27 cellular contexts compared by ENCODE assay signal in genomic region chr7:30485667-30486066, GRCh38.
"Had no signal": no experiment of that assay in that cellular context is flagged by ENCODE, and none has a peak within 500 bp of the region (broad histone marks: within the 10 kb centered on the region; RNA-seq: fewer than 3 reads in every experiment).

No MANE protein-coding gene starts in this region.

- H3K4me3 ChIP-seq: body of pancreas, esophagus squamous epithelium, gastrocnemius medialis, heart left ventricle had no signal

- DNase-seq: activated CD4-positive, alpha-beta memory T cell treated with anti-CD3 and anti-CD28 coated beads, Interleukin-2, amount 10 ng/mL, durations not matched to agents 7 days and 5 days; activated CD4-positive, alpha-beta T cell treated with anti-CD3 and anti-CD28 coated beads for 1 hour; activated CD4-positive, alpha-beta T cell treated with anti-CD3 and anti-CD28 coated beads for 4 hours; activated CD4-positive, alpha-beta T cell treated with anti-CD3 and anti-CD28 coated beads, Interleukin-2, amount 10 ng/mL, durations not matched to agents 7 days and 5 days; activated CD4-positive, alpha-beta T cell treated with anti-CD3 and anti-CD28 coated beads, Interleukin-2, amount 50 U/mL, for 4 hours; activated CD4-positive, CD25-positive, alpha-beta regulatory T cell; activated CD8-positive, alpha-beta memory T cell treated with anti-CD3 and anti-CD28 coated beads, Interleukin-2, amount 50 U/mL, for 48 hours; activated gamma-delta T cell; activated naive CD4-positive, alpha-beta T cell treated with anti-CD3 and anti-CD28 coated beads, Interleukin-2, amount 50 U/mL, for 16 hours; activated naive CD4-positive, alpha-beta T cell treated with Interleukin-2 at 50 U/mL for 16 hours; activated T-cell treated with anti-CD3 and anti-CD28 coated beads for 4 hours; activated T-cell treated with anti-CD3 and anti-CD28 coated beads, Interleukin-2, amount 50 U/mL, for 24 hours; activated T-cell treated with anti-CD3 and anti-CD28 coated beads, Interleukin-2, amount 50 U/mL, for 72 hours; amygdala; aorta; body of pancreas; caudate nucleus; cortex of kidney; dermis blood vessel endothelial cell; effector CD4-positive, alpha-beta T cell; effector memory CD8-positive, alpha-beta T cell; esophagus squamous epithelium; foreskin fibroblast; gastrocnemius medialis; glutamatergic neuron; heart left ventricle; T-helper 2 cell had no signal

- ATAC-seq: activated T-cell treated with anti-CD3 and anti-CD28 coated beads, Interleukin-2, amount 50 U/mL, for 72 hours; body of pancreas; effector memory CD8-positive, alpha-beta T cell; gastrocnemius medialis; heart left ventricle had no signal
